In genomic region chr4:60565558-60565957, GRCh38 we compare ENCODE assay signal across 21 cellular contexts.
DNase-seq lines count a peak whose midpoint lies in the region; ATAC-seq, FAIRE-seq and TF ChIP-seq lines count a peak whose summit lies in the region.
"Had no signal": no experiment of that assay in that cellular context is flagged by ENCODE, and none has a peak within 500 bp of the region (broad histone marks: within the 10 kb centered on the region; RNA-seq: fewer than 3 reads in every experiment).

No MANE protein-coding gene starts in this region.

- H3K4me2 ChIP-seq in GM23338 (peak overlapping the region; percentile 25; the same call in 1 of the 2 replicates), H1 (ENCODE audit: insufficient read depth in 1 of 2, low read depth in 2 of 2, low read length in 2 of 2) (no peak overlapping the region)
- H3K4me2 ChIP-seq: A549; BLaER1 treated with 17β-estradiol and CSF1 and Interleukin-3, amounts not matched to agents 10 nM and 100 nM had no signal

- H4K5ac ChIP-seq in H1 (ENCODE audit: insufficient read length, low read depth, low read length), result no peak overlapping the region

- H3K9me3 ChIP-seq in H1 (ENCODE audit: insufficient read depth in 2 of 2, low read depth in 1 of 2, low read length in 1 of 2) (no peaks in the 10 kb centered on the region), right cardiac atrium (ENCODE audit: control insufficient read depth, low read length) (no peaks in the 10 kb centered on the region)
- H3K9me3 ChIP-seq: A549; BLaER1 treated with 17β-estradiol and CSF1 and Interleukin-3, amounts not matched to agents 10 nM and 100 nM; Caco-2 had no signal

- H3K9ac ChIP-seq in H1 (replicated peaks in 1 of 4; ENCODE audit: extremely low read depth in 1 of 4, low read depth in 3 of 4, low read length in 3 of 4), result no peak overlapping the region
- H3K9ac ChIP-seq: BLaER1 treated with 17β-estradiol and CSF1 and Interleukin-3, amounts not matched to agents 10 nM and 100 nM had no signal

- H3K4me3 Mint-ChIP-seq in GM23338, result no peak overlapping the region
- H3K4me3 Mint-ChIP-seq: B cell; CD4-positive, alpha-beta T cell; CD8-positive, alpha-beta T cell had no signal

- H3K79me1 ChIP-seq in H1 (ENCODE audit: low read depth, low read length), result no peaks in the 10 kb centered on the region

- H3K79me2 ChIP-seq in GM23338 (replicated peaks; ENCODE audit: insufficient read depth) (no peaks in the 10 kb centered on the region), H1 (ENCODE audit: control insufficient read depth in 1 of 2, insufficient read depth in 2 of 2, low read length in 2 of 2) (no peaks in the 10 kb centered on the region)

- TF ChIP-seq EP300 in H1 (IDR thresholded peaks at IDR 0.05; ENCODE audit: borderline replicate concordance in 1 of 2, low read depth in 2 of 2, low read length in 2 of 2), result no peak

- H3K4me1 ChIP-seq in GM23338 (ENCODE audit: insufficient read depth) (peaks cover 4% of the 10 kb centered on the region; the same call in 1 of the 2 replicates), H1 (replicated peaks in 1 of 4; ENCODE audit: control insufficient read depth in 3 of 4, insufficient read depth in 4 of 4, low read length in 3 of 4) (no peaks in the 10 kb centered on the region; a peak in 1 of 7 replicates), right cardiac atrium (ENCODE audit: control insufficient read depth, insufficient read depth, low read length) (no peaks in the 10 kb centered on the region)
- H3K4me1 ChIP-seq: A549; BLaER1 treated with 17β-estradiol and CSF1 and Interleukin-3, amounts not matched to agents 10 nM and 100 nM; Caco-2 had no signal

- ATAC-seq in GM23338 (no peak), right cardiac atrium (no peak)
- ATAC-seq: A549; CD8-positive, alpha-beta T cell had no signal

- no peak overlapping the region for H4K91ac ChIP-seq in H1 (replicated peaks; ENCODE audit: insufficient read length, low read length)

- H3K23ac ChIP-seq in H1 (ENCODE audit: insufficient read length), result no peak overlapping the region

- H3K18ac ChIP-seq in H1 (ENCODE audit: extremely low read depth, low read length), result no peak overlapping the region

- H3K56ac ChIP-seq in H1 (replicated peaks; ENCODE audit: insufficient read length, low read depth, low read length), result no peak overlapping the region

- H3K23me2 ChIP-seq in H1 (ENCODE audit: low read depth, low read length), result no peaks in the 10 kb centered on the region

- H2BK12ac ChIP-seq in H1 (ENCODE audit: low read depth, low read length), result no peak overlapping the region

- no peak for FAIRE-seq in H1 (lab: Jason Lieb, UNC)
- FAIRE-seq: A549, D721Med, G401.6, GM12891, GM19239 had no signal

- peaks cover 14% of the 10 kb centered on the region; the same call in 2 of the 3 replicates for H3K9me3 Mint-ChIP-seq in GM23338

- H3K27me3 ChIP-seq in GM23338 (ENCODE audit: insufficient read depth), result no peaks in the 10 kb centered on the region
- no peaks in the 10 kb centered on the region for H3K27me3 ChIP-seq in H1 (replicated peaks in 1 of 4; ENCODE audit: control insufficient read depth in 3 of 4, extremely low read depth in 1 of 4, insufficient read depth in 3 of 4, low read length in 3 of 4)
- H3K27me3 ChIP-seq in right cardiac atrium (ENCODE audit: control insufficient read depth, insufficient read depth), result no peaks in the 10 kb centered on the region
- H3K27me3 ChIP-seq: BLaER1 treated with 17β-estradiol and CSF1 and Interleukin-3, amounts not matched to agents 10 nM and 100 nM had no signal

- H3K27me3 Mint-ChIP-seq in GM23338 (ENCODE audit: insufficient read depth, low read depth, poor library complexity), result peaks cover 2% of the 10 kb centered on the region
- H3K27me3 Mint-ChIP-seq: B cell; CD4-positive, alpha-beta T cell had no signal

- CTCF ChIA-PET in H1 (lab: Charles Lee; ENCODE audit: partially characterized antibody), result interaction anchor here (1.0 kb wide), 1 partner anchor 162 kb away, joined by 3 read pairs; no protein-coding TSS in a partner anchor

- H3K27ac Mint-ChIP-seq in GM23338, result 0 out of 2 replicates have a peak overlapping the region, but pooled peaks have one; percentile 14
- H3K27ac Mint-ChIP-seq: B cell; CD4-positive, alpha-beta T cell; CD8-positive, alpha-beta T cell had no signal

- H3K4me3 ChIP-seq in GM23338 (no peak overlapping the region), H1 (ENCODE audit: extremely low read depth in 1 of 4, insufficient read depth in 2 of 4, low read depth in 3 of 4, low read length in 4 of 4) (no peak overlapping the region), coronary artery (no peak overlapping the region), right cardiac atrium (ENCODE audit: low read length) (no peak overlapping the region)
- H3K4me3 ChIP-seq: A549; BLaER1 treated with 17β-estradiol and CSF1 and Interleukin-3, amounts not matched to agents 10 nM and 100 nM had no signal

- no peak for TF ChIP-seq RAD21 in H1 (IDR thresholded peaks at IDR 0.05 in 1 of 2, conservative IDR thresholded peaks at IDR 0.05 in 1 of 2; ENCODE audit: low read depth in 2 of 2, low read length in 2 of 2)

- H3F3A ChIP-seq in GM23338 (replicated peaks; ENCODE audit: low read depth), result no peaks in the 10 kb centered on the region

- WGBS in H1 (ENCODE audit: extremely low coverage in 1 of 2, insufficient coverage in 1 of 2, insufficient read length in 1 of 2, insufficient replicate concordance in 2 of 2, low coverage in 1 of 2, low lambda C conversion rate in 2 of 2, missing lambda C conversion rate in 1 of 2), 2 experiments, result 88% methylated on average over 7 of the region's 7 CpGs; no CpG with 5 or more reads in 1 of the 2 experiments
- WGBS in right cardiac atrium, result 84% methylated on average over 7 of the region's 7 CpGs

- H3K36me3 ChIP-seq in GM23338 (ENCODE audit: insufficient read depth) (no peaks in the 10 kb centered on the region), H1 (ENCODE audit: control insufficient read depth in 2 of 4, insufficient read depth in 4 of 4, low read length in 3 of 4) (no peaks in the 10 kb centered on the region)
- H3K36me3 ChIP-seq: BLaER1 treated with 17β-estradiol and CSF1 and Interleukin-3, amounts not matched to agents 10 nM and 100 nM had no signal

- POLR2A ChIA-PET in H1 (lab: Charles Lee; ENCODE audit: partially characterized antibody), result no interaction called here

- H3K4me1 Mint-ChIP-seq in GM23338, result peaks cover 15% of the 10 kb centered on the region; the same call in 2 of the 3 replicates
- H3K4me1 Mint-ChIP-seq: B cell had no signal

- H2BK15ac ChIP-seq in H1 (ENCODE audit: low read length), result no peak overlapping the region

- no peaks in the 10 kb centered on the region for H3K9me2 ChIP-seq in GM23338 (ENCODE audit: insufficient read depth)

- no peaks in the 10 kb centered on the region for H4K20me1 ChIP-seq in GM23338 (replicated peaks; ENCODE audit: insufficient read depth)
- no peaks in the 10 kb centered on the region for H4K20me1 ChIP-seq in H1 (replicated peaks in 1 of 2; ENCODE audit: control insufficient read depth in 1 of 2, insufficient read depth in 2 of 2, low read length in 2 of 2)
- H4K20me1 ChIP-seq: BLaER1 treated with 17β-estradiol and CSF1 and Interleukin-3, amounts not matched to agents 10 nM and 100 nM had no signal

- H2BK120ac ChIP-seq in H1 (replicated peaks; ENCODE audit: low read depth, low read length), result no peak overlapping the region

- no peak overlapping the region for H2AK5ac ChIP-seq in H1 (ENCODE audit: low read depth, low read length)

- H3K14ac ChIP-seq in H1 (ENCODE audit: insufficient read length), result no peak overlapping the region

- DNase-seq in GM23338 (ENCODE audit: low spot score), result peak; percentile 10
- DNase-seq in H1 (ENCODE audit: low read depth in 1 of 2, low spot score in 2 of 2), result no peak
- DNase-seq in iPS DF 19.7 (ENCODE audit: low read depth, low spot score), result peak; percentile 15
- no peak for DNase-seq in coronary artery (ENCODE audit: low spot score)
- no peak for DNase-seq in right cardiac atrium
- DNase-seq: AML-193; Caco-2; Calu3; CD4-positive, alpha-beta T cell; CD8-positive, alpha-beta T cell; DMS79 treated with DMSO at 0.1 percent for 48 hours; GF-D8 had no signal

- no peak overlapping the region for H2AFZ ChIP-seq in GM23338
- no peak overlapping the region for H2AFZ ChIP-seq in H1 (ENCODE audit: low read length)

- no peak overlapping the region for H4K8ac ChIP-seq in H1 (ENCODE audit: extremely low read depth, insufficient read depth, low read length)

- no peak overlapping the region for H2BK5ac ChIP-seq in H1 (ENCODE audit: low read depth, low read length)

- no peak overlapping the region for H2BK20ac ChIP-seq in H1 (ENCODE audit: low read length)

- TF ChIP-seq CTCF in GM23338 (conservative IDR thresholded peaks at IDR 0.05; ENCODE audit: low read depth in 2 of 2) (no peak), H1 (IDR thresholded peaks at IDR 0.05; ENCODE audit: control extremely low read depth in 1 of 3, insufficient read depth in 1 of 3, low read depth in 1 of 3, low read length in 3 of 3) (no peak), coronary artery (IDR thresholded peaks at IDR 0.05) (no peak)

- intact Hi-C loops in right cardiac atrium (cut with DNase I), result no loop called here

- H3K36me3 Mint-ChIP-seq in GM23338 (ENCODE audit: low read depth), result no peaks in the 10 kb centered on the region; the same call in 2 of the 3 replicates
- H3K36me3 Mint-ChIP-seq: CD8-positive, alpha-beta T cell had no signal

- H3K27ac ChIP-seq in GM23338 (ENCODE audit: low read depth), result no peak overlapping the region
- no peak overlapping the region for H3K27ac ChIP-seq in H1 (ENCODE audit: low read depth, low read length)
- H3K27ac ChIP-seq in coronary artery, result no peak overlapping the region
- H3K27ac ChIP-seq in right cardiac atrium (ENCODE audit: low read length), result no peak overlapping the region
- H3K27ac ChIP-seq: 22Rv1; A549; BLaER1 treated with 17β-estradiol and CSF1 and Interleukin-3, amounts not matched to agents 10 nM and 100 nM; C4-2B had no signal

- TF ChIP-seq POLR2A in H1 (IDR thresholded peaks at IDR 0.05; ENCODE audit: control extremely low read depth in 1 of 2, low read depth in 2 of 2, low read length in 2 of 2), result no peak

- no peak overlapping the region for H3K4ac ChIP-seq in H1 (replicated peaks; ENCODE audit: insufficient read length, low read depth, low read length)

TF ChIP-seq in GM23338, 12 proteins besides CTCF, POLR2A, EP300 and RAD21 (continues in another document):
- TF ChIP-seq STAT1 (IDR thresholded peaks at IDR 0.05; ENCODE audit: unreplicated experiment) (no peak), ZNF331 (CRISPR knock-in tag; IDR thresholded peaks at IDR 0.05; ENCODE audit: low read depth) (no peak), ZNF114 (CRISPR knock-in tag; IDR thresholded peaks at IDR 0.05) (no peak), CREB1 (CRISPR knock-in tag; IDR thresholded peaks at IDR 0.05; ENCODE audit: low read depth) (no peak)

TF ChIP-seq in H1, 55 proteins besides CTCF, POLR2A, EP300 and RAD21:
- TF ChIP-seq SRF (IDR thresholded peaks at IDR 0.05; ENCODE audit: low read depth, low read length) (peak; percentile 57; the same call in 1 of the 2 replicates), NRF1 (IDR thresholded peaks at IDR 0.05; ENCODE audit: low read depth, low read length) (no peak)

Comparison
In these comparisons a context has a peak if more than half of its experiments do, and no peak if none do; other contexts are left out.
1. DNase-seq: peak in GM23338 (single experiment) and iPS DF 19.7 (single experiment); none in H1 (0 of 2), coronary artery (single experiment) and right cardiac atrium (0 of 3).